In the genomic region with DNA sequence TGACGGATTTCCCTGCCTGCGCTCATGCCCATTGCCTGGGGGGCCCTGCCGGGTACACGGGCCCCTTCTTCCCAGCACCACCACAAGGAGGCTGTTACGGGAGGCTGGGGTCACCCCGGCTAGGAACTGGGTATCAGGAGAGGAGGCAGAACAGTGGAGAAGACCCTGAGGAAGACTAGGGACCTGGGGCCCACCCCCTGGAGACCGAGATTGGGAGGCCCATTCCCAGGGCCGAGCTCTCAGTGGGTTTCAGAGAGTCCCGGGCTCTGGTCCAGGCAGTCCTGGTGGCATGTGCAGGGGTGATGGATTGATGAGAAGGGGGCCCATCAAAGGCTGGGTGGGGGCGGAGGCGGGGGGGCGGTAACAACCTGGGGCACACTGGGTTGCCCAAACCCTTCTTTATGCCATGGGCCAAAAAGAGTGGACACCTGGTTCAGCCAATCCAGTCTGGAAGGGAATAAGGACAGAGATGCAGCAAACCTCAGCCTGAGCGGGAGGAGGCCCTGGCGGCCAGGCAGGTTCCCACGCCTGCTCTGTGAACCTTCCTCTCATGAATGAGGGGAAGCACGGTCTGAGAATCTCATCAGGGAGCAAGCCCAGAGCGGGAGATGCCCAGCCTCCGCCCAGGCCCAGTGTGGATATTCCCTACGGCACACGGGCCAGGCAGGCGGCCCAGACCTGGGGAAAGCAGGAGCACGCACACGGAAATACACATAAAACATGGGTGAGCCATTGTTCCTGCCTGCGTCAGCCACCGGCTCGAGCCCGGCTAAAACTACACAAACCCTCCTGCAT, we compare ENCODE assay signal across 8 cellular contexts. TPM values are rescaled to one million over a fixed set of nuclear protein-coding genes. Genes with fewer than 3 reads are reported as not detected.
DNase-seq lines count a peak whose midpoint lies in the region; ATAC-seq and TF ChIP-seq lines count a peak whose summit lies in the region.

No MANE protein-coding gene starts in this region.

- WGBS in HUES64, result 66% methylated on average over 26 of the region's 27 CpGs

- peak overlapping the region in 1 of 10 donors; percentile 41 for H3K27ac Mint-ChIP-seq in naive thymus-derived CD8-positive, alpha-beta T cell

- H3K9me3 ChIP-seq in HUES64 (ENCODE audit: insufficient read depth, low read depth, low read length), result no peaks in the 10 kb centered on the region

- H3K27me3 ChIP-seq in HUES64 (ENCODE audit: insufficient read depth, low read length), result peaks cover 38% of the 10 kb centered on the region
- H3K27me3 ChIP-seq in dorsolateral prefrontal cortex, result no peaks in the 10 kb centered on the region

- H3K4me3 Mint-ChIP-seq in naive thymus-derived CD8-positive, alpha-beta T cell, result peak overlapping the region; percentile 16 to 82 (median 60)

- peaks cover 21 to 57% (median 50%) of the 10 kb centered on the region in 5 donors for H3K27me3 Mint-ChIP-seq in naive thymus-derived CD8-positive, alpha-beta T cell

- ATAC-seq in naive thymus-derived CD8-positive, alpha-beta T cell, result no peak
- no peak for ATAC-seq in HG03280 (IDR thresholded peaks at IDR 0.05; ENCODE audit: unreplicated experiment)

- no peak for DNase-seq in AG04449 (ENCODE audit: low read depth, low spot score)
- peak in 2 of 10 donors; percentile 9 to 40 for DNase-seq in dorsolateral prefrontal cortex
- peak in 1 of 10 donors; percentile 59 for DNase-seq in naive thymus-derived CD8-positive, alpha-beta T cell
- DNase-seq in SW 1271 (lab: John Stamatoyannopoulos, UW), result no peak
- no peak for DNase-seq in glomerular visceral epithelial cell (ENCODE audit: extremely low spot score)
- no peak for DNase-seq in stimulated activated CD8-positive, alpha-beta memory T cell treated with anti-CD3 and anti-CD28 coated beads, Interleukin-4, amount 100 ng/mL, for 48 hours

- peaks cover 0 to 7% (median 0%) of the 10 kb centered on the region in 3 donors for H3K36me3 Mint-ChIP-seq in naive thymus-derived CD8-positive, alpha-beta T cell

- H3K27ac ChIP-seq in HUES64 (ENCODE audit: low read depth, low read length) (no peak overlapping the region), dorsolateral prefrontal cortex (peak overlapping the region in 57 of 59 donors; percentile 1 to 99 (median 84))

- CTCF ChIA-PET in AG04449 (lab: Yijun Ruan, JAX), result interaction anchor here (0.6 to 5.2 kb wide), 10 partner anchors 10 to 571 kb away, joined by 3 to 78 read pairs (median 5); a partner anchor contains a TSS

- H3K4me1 Mint-ChIP-seq in naive thymus-derived CD8-positive, alpha-beta T cell, result peaks cover 16 to 40% (median 23%) of the 10 kb centered on the region in 4 donors

- no peaks in the 10 kb centered on the region for H3K36me3 ChIP-seq in HUES64 (ENCODE audit: insufficient read depth, low read length)

- no peaks in the 10 kb centered on the region for H3K4me1 ChIP-seq in HUES64 (ENCODE audit: insufficient read depth, low read length)

- H3K4me3 ChIP-seq in AG04449 (ENCODE audit: low read depth, low read length), result peak overlapping the region; percentile 70
- H3K4me3 ChIP-seq in HUES64 (ENCODE audit: low read length), result peak overlapping the region; percentile 70
- H3K4me3 ChIP-seq in dorsolateral prefrontal cortex, result peak overlapping the region; percentile 45 to 97 (median 85)

- H3K9ac ChIP-seq in HUES64 (ENCODE audit: low read depth, low read length), result peak overlapping the region; percentile 80

- no peaks in the 10 kb centered on the region for H3K9me3 Mint-ChIP-seq in naive thymus-derived CD8-positive, alpha-beta T cell

- POLR2A ChIA-PET in AG04449 (lab: Yijun Ruan, JAX), result interaction anchor here (1.1 kb wide), 3 partner anchors 10 to 32 kb away, joined by 3 to 9 read pairs (median 6); no protein-coding TSS in a partner anchor
- POLR2A ChIA-PET in naive thymus-derived CD8-positive, alpha-beta T cell (lab: Charles Lee), result no interaction called here

- peak; percentile 11 for TF ChIP-seq CTCF in AG04449 (IDR thresholded peaks at IDR 0.05; ENCODE audit: insufficient read depth, low read length, missing control alignments)
- peak in 1 of 56 donors; percentile 5 for TF ChIP-seq CTCF in dorsolateral prefrontal cortex (IDR thresholded peaks at IDR 0.05 in 54 of 56, conservative IDR thresholded peaks at IDR 0.05 in 2 of 56; ENCODE audit: low read depth in 1 of 56, partially characterized antibody in 56 of 56)

- intact Hi-C loops in dorsolateral prefrontal cortex (cut with DNase I), result loop anchor here in 1 of 2 donors (5.0 kb wide), 1 partner anchor 41 kb away; no protein-coding TSS in a partner anchor

RNA-seq across cellular contexts. Expression of a gene that starts 0.8 kb away (rescaled TPM):
- 3.6 TPM for polyA plus RNA-seq in HUES64 (2013, experiment 1 of 2)
- 6.5 TPM for polyA plus RNA-seq in HUES64 (2013, experiment 2 of 2)
- 10 to 100 TPM; 11.8 to 97.5 (median 27.5) TPM for total RNA-seq in dorsolateral prefrontal cortex
- not detected for total RNA-seq in naive thymus-derived CD8-positive, alpha-beta T cell
- 1 to 10 TPM in 1 of 3 donors, not detected in 2; 1.2 TPM for polyA plus RNA-seq in naive thymus-derived CD8-positive, alpha-beta T cell

RNA-seq across cellular contexts. Expression of a gene that starts 29.1 kb away (rescaled TPM):
- 8.4 TPM for polyA plus RNA-seq in HUES64 (2013, experiment 1 of 2)
- polyA plus RNA-seq in HUES64 (2013, experiment 2 of 2), result 15.5 TPM
- 10 to 100 TPM in 102 of 120 experiments, 1 to 10 TPM in 18; 4.7 to 42.5 (median 14.7) TPM for total RNA-seq in dorsolateral prefrontal cortex
- not detected for total RNA-seq in naive thymus-derived CD8-positive, alpha-beta T cell
- not detected for polyA plus RNA-seq in naive thymus-derived CD8-positive, alpha-beta T cell

Comparison
In these comparisons a context has a peak if more than half of its experiments do, and no peak if none do; other contexts are left out.
1. RNA of a gene that starts 0.8 kb away (total RNA-seq): 11.8 to 97.5 TPM in dorsolateral prefrontal cortex; not detected in naive thymus-derived CD8-positive, alpha-beta T cell; every median in the first group is over 10 times any median in the second.
2. RNA of a gene that starts 29.1 kb away (total RNA-seq): 4.7 to 42.5 TPM in dorsolateral prefrontal cortex; not detected in naive thymus-derived CD8-positive, alpha-beta T cell; every median in the first group is over 4 times any median in the second.
3. Peak in every context shown above with its lines, with median percentiles within 50 percentile points of each other: H3K4me3 ChIP-seq.